ENCODE assay signal across 23 cellular contexts in genomic region chr4:175986-176385, GRCh38.
"Had no signal": no experiment of that assay in that cellular context is flagged by ENCODE, and none has a peak within 500 bp of the region (broad histone marks: within the 10 kb centered on the region; RNA-seq: fewer than 3 reads in every experiment).

No MANE protein-coding gene starts in this region.

- H3K27ac Mint-ChIP-seq: effector memory CD8-positive, alpha-beta T cell; mesothelial cell of epicardium; natural killer cell; stimulated activated naive B cell treated with anti-CD40 and anti-IgM and Interleukin-4, amounts not matched to agents 10 μg/mL and 1 μg/mL and 100 μg/mL, for 72 hours; stimulated activated naive CD8-positive, alpha-beta T cell treated with anti-CD3 and anti-CD28 coated beads, Interleukin-15, Interleukin-2, amounts not matched to agents 100 ng/mL and 50 ng/mL, for 24 hours had no signal

- H3K27me3 Mint-ChIP-seq: effector memory CD8-positive, alpha-beta T cell; stimulated activated naive B cell treated with anti-CD40 and anti-IgM and Interleukin-4, amounts not matched to agents 10 μg/mL and 1 μg/mL and 100 μg/mL, for 72 hours; stimulated activated naive CD8-positive, alpha-beta T cell treated with anti-CD3 and anti-CD28 coated beads, Interleukin-15, Interleukin-2, amounts not matched to agents 100 ng/mL and 50 ng/mL, for 24 hours had no signal

- H3K4me3 Mint-ChIP-seq: effector memory CD8-positive, alpha-beta T cell; mesothelial cell of epicardium; natural killer cell; stimulated activated naive B cell treated with anti-CD40 and anti-IgM and Interleukin-4, amounts not matched to agents 10 μg/mL and 1 μg/mL and 100 μg/mL, for 72 hours; stimulated activated naive CD8-positive, alpha-beta T cell treated with anti-CD3 and anti-CD28 coated beads, Interleukin-15, Interleukin-2, amounts not matched to agents 100 ng/mL and 50 ng/mL, for 24 hours had no signal

- ATAC-seq: effector memory CD8-positive, alpha-beta T cell; gastrocnemius medialis; left lobe of liver; mucosa of descending colon; natural killer cell; psoas muscle; right cardiac atrium; stimulated activated naive B cell treated with anti-CD40 and anti-IgM and Interleukin-4, amounts not matched to agents 10 μg/mL and 1 μg/mL and 100 μg/mL, for 72 hours; upper lobe of right lung had no signal

- H3K4me1 Mint-ChIP-seq: mesothelial cell of epicardium; stimulated activated naive B cell treated with anti-CD40 and anti-IgM and Interleukin-4, amounts not matched to agents 10 μg/mL and 1 μg/mL and 100 μg/mL, for 72 hours had no signal

- DNase-seq: cortex of kidney; effector memory CD8-positive, alpha-beta T cell; foreskin fibroblast; gastrocnemius medialis; head of caudate nucleus; mesenchymal stem cell; mucosa of descending colon; natural killer cell; occipital lobe; ovary; posterior cingulate gyrus; psoas muscle; right cardiac atrium; small intestine; stimulated activated CD4-positive, alpha-beta T cell treated with anti-CD3 and anti-CD28 coated beads, Interleukin-15, amount 100 ng/mL, for 24 hours; stimulated activated CD4-positive, alpha-beta T cell treated with anti-CD3 and anti-CD28 coated beads, Interleukin-2, amount 100 ng/mL, for 48 hours; stimulated activated naive B cell treated with anti-CD40 and anti-IgM and Interleukin-4, amounts not matched to agents 10 μg/mL and 1 μg/mL and 100 μg/mL, for 72 hours; transverse colon; upper lobe of right lung; uterus had no signal
